ENCODE assay signal across 8 cellular contexts in genomic region chr10:6141296-6142151, GRCh38. TPM values are rescaled to one million over a fixed set of nuclear protein-coding genes. Genes with fewer than 3 reads are reported as not detected.
DNase-seq lines count a peak whose midpoint lies in the region; ATAC-seq, FAIRE-seq and TF ChIP-seq lines count a peak whose summit lies in the region.

No MANE protein-coding gene starts in this region.

- peak; percentile 64 for ATAC-seq in GM18861 (IDR thresholded peaks at IDR 0.05; ENCODE audit: unreplicated experiment)
- ATAC-seq in HG03039 (IDR thresholded peaks at IDR 0.05; ENCODE audit: unreplicated experiment), result peak; percentile 40

- no peak for TF ChIP-seq CTCF in AG09309 (IDR thresholded peaks at IDR 0.05; ENCODE audit: control insufficient read depth, insufficient read depth, low read depth, low read length, missing control alignments)
- TF ChIP-seq CTCF in coronary artery (IDR thresholded peaks at IDR 0.05), result no peak

- DNase-seq in AG09309 (ENCODE audit: low read depth) (peak; percentile 57), RCC 7860 (ENCODE audit: low spot score) (peak; percentile 85), coronary artery (ENCODE audit: low spot score) (no peak), non-pigmented ciliary epithelial cell (ENCODE audit: low read depth) (peak; percentile 76), cerebellum (ENCODE audit: low spot score) (no peak), NCI-H1092 (lab: John Stamatoyannopoulos, UW) (no peak)

- peak overlapping the region; percentile 44 to 77 for H3K27ac ChIP-seq in coronary artery

- FAIRE-seq in RCC 7860 (lab: Jason Lieb, UNC), result peak; percentile 81

- H3K4me3 ChIP-seq in AG09309 (ENCODE audit: control insufficient read depth, low read depth, low read length) (peak overlapping the region; percentile 31), coronary artery (peak overlapping the region; percentile 70)

RNA-seq across cellular contexts. Expression of gene RBM17, which starts 52.7 kb away (rescaled TPM):
- 48.1 TPM for total RNA-seq in cerebellum

Comparison
In these comparisons a context has a peak if more than half of its experiments do, and no peak if none do; other contexts are left out.
1. DNase-seq: peak in AG09309 (single experiment), RCC 7860 (single experiment) and non-pigmented ciliary epithelial cell (single experiment); none in coronary artery (single experiment), cerebellum (single experiment) and NCI-H1092 (single experiment).